ENCODE assay signal across 9 cellular contexts in the genomic region with DNA sequence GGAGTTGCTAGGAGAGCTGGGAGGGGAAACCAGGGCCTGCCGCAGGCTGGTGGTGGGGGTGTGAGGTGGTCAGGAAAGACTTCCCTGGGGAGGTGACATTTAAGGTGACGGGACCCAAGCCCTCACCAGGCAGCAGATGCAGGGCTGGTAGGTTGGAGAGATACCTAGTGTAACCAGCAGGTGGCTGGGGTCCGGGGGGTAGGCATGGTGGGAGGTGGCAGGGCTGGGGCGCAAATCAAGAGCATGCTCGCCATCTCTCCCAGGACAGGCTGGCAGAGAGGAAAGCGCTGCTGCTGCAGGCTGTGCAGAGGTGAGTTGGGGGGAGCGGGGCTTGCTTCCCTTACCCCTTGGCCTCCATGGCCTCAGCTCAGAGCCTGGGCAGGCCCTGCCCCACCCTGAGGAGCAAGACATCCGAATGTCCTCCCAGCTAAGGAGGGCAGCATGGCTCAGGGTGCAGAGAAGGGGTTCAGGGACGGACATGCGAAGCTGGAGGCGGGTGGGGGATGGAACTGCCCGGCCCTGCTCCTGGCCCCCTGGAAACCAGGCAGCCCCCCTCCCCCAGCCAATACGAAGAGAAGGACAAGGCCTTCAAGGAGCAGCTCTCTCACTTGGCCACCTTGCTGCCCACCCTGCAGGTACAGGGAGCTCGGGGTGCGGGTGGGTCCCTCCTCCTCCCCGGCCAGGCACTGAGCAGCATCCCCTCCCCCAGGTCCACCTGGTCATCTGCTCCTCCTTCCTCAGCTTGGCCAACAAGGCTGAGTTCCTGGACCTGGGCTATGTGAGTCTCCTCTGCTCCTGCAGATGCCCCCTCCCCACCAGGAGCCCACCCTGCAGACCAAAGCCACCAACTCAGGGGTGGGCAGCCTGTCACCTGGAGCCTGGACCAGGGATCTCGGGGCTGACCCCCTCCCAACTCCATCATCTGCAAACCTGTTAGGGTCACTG. TPM values are rescaled to one million over a fixed set of nuclear protein-coding genes. Genes with fewer than 3 reads are reported as not detected.
DNase-seq lines count a peak whose midpoint lies in the region; ATAC-seq, FAIRE-seq and TF ChIP-seq lines count a peak whose summit lies in the region.
"Had no signal": no experiment of that assay in that cellular context is flagged by ENCODE, and none has a peak within 500 bp of the region (broad histone marks: within the 10 kb centered on the region; RNA-seq: fewer than 3 reads in every experiment).

No MANE protein-coding gene starts in this region.

- H3K9me3 ChIP-seq in kidney (ENCODE audit: control insufficient read depth in 1 of 2, low read length in 2 of 2): no peaks in the 10 kb centered on the region

- POLR2A ChIA-PET in BJ (lab: Charles Lee): no interaction called here

- H3K27me3 Mint-ChIP-seq in activated T-cell treated with anti-CD3 and anti-CD28 coated beads, Interleukin-2, amount 50 U/mL, for 72 hours (ENCODE audit: low read depth): peaks cover 17% of the 10 kb centered on the region
- peaks cover 9% of the 10 kb centered on the region for H3K27me3 Mint-ChIP-seq in endothelial cell (ENCODE audit: unreplicated experiment)

- peaks cover 0 to 5% of the 10 kb centered on the region in 2 donors for H3K4me1 ChIP-seq in kidney (ENCODE audit: control insufficient read depth in 1 of 2, insufficient read depth in 1 of 2, low read depth in 1 of 2, low read length in 2 of 2)

- H3K9ac ChIP-seq in kidney (ENCODE audit: low read length in 2 of 2): no peak overlapping the region

- H3K4me3 Mint-ChIP-seq in activated T-cell treated with anti-CD3 and anti-CD28 coated beads, Interleukin-2, amount 50 U/mL, for 72 hours: peak overlapping the region in 1 of 2 donors; percentile 69
- no peak overlapping the region for H3K4me3 Mint-ChIP-seq in endothelial cell (ENCODE audit: unreplicated experiment)

- no peaks in the 10 kb centered on the region for H3K36me3 Mint-ChIP-seq in activated T-cell treated with anti-CD3 and anti-CD28 coated beads, Interleukin-2, amount 50 U/mL, for 72 hours (ENCODE audit: insufficient read depth in 2 of 2)
- no peaks in the 10 kb centered on the region for H3K36me3 Mint-ChIP-seq in endothelial cell (ENCODE audit: low read depth, unreplicated experiment)

- DNase-seq in BJ (ENCODE audit: low read depth) (no peak), H7 (peak; percentile 82), kidney (peak; percentile 70), endothelial cell (ENCODE audit: low spot score) (no peak), cortex of kidney (lab: John Stamatoyannopoulos, UW) (no peak), GOT3 (lab: John Stamatoyannopoulos, UW) (no peak)
- DNase-seq in activated T-cell treated with anti-CD3 and anti-CD28 coated beads, Interleukin-2, amount 50 U/mL, for 72 hours: peak; percentile 32 to 50
- DNase-seq in activated effector memory CD4-positive, alpha-beta T cell treated with Interleukin-2 at 50 U/mL for 16 hours: no peak

- no peak for ATAC-seq in activated T-cell treated with anti-CD3 and anti-CD28 coated beads, Interleukin-2, amount 50 U/mL, for 72 hours (replicated peaks in 1 of 2)

- H3K27me3 ChIP-seq in BJ (ENCODE audit: control insufficient read depth, insufficient read depth, low read length) (no peaks in the 10 kb centered on the region), H7 (ENCODE audit: control insufficient read depth, insufficient read depth, low read length) (peaks cover 41% of the 10 kb centered on the region)

- no peak overlapping the region for H3K4me3 ChIP-seq in BJ (ENCODE audit: low read depth, low read length)
- H3K4me3 ChIP-seq in H7 (ENCODE audit: insufficient read depth, low read depth, low read length): peak overlapping the region; percentile 53
- H3K4me3 ChIP-seq in kidney (ENCODE audit: low read length in 2 of 2): no peak overlapping the region

- no peaks in the 10 kb centered on the region for H3K9me3 Mint-ChIP-seq in activated T-cell treated with anti-CD3 and anti-CD28 coated beads, Interleukin-2, amount 50 U/mL, for 72 hours
- H3K9me3 Mint-ChIP-seq in endothelial cell (ENCODE audit: unreplicated experiment): no peaks in the 10 kb centered on the region

- H3K36me3 ChIP-seq in BJ (ENCODE audit: control insufficient read depth, insufficient read depth, low read length) (peaks cover 12% of the 10 kb centered on the region), H7 (replicated peaks; ENCODE audit: control insufficient read depth, insufficient read depth, low read length) (no peaks in the 10 kb centered on the region), kidney (ENCODE audit: control insufficient read depth in 1 of 2, insufficient read depth in 2 of 2, low read length in 2 of 2) (no peaks in the 10 kb centered on the region)

- no peak overlapping the region for H3K27ac ChIP-seq in kidney (ENCODE audit: low read depth in 2 of 2, low read length in 2 of 2)

- TF ChIP-seq CTCF in BJ (IDR thresholded peaks at IDR 0.05; ENCODE audit: insufficient read depth, low read depth, low read length): peak; percentile 29; the same call in 1 of the 2 replicates
- TF ChIP-seq CTCF in kidney (IDR thresholded peaks at IDR 0.05; ENCODE audit: borderline replicate concordance, extremely low read depth, insufficient read depth): no peak
- TF ChIP-seq CTCF in endothelial cell (IDR thresholded peaks at IDR 0.05; ENCODE audit: unreplicated experiment): no peak

- intact Hi-C loops in kidney (cut with DNase I): no loop called here

- no peak for FAIRE-seq in kidney (lab: Jason Lieb, UNC)
- FAIRE-seq: endometrium had no signal

- CTCF ChIA-PET in BJ (lab: Yijun Ruan, JAX): interaction anchor here (1.2 to 1.7 kb wide), 5 partner anchors 20 to 122 kb away, joined by 3 to 5 read pairs (median 3); partner anchors contain the start of gene HES3

- H3K4me1 Mint-ChIP-seq in activated T-cell treated with anti-CD3 and anti-CD28 coated beads, Interleukin-2, amount 50 U/mL, for 72 hours (ENCODE audit: low read depth): peaks cover 5% of the 10 kb centered on the region
- H3K4me1 Mint-ChIP-seq in endothelial cell (ENCODE audit: unreplicated experiment): no peaks in the 10 kb centered on the region

- no peak overlapping the region for H3K27ac Mint-ChIP-seq in activated T-cell treated with anti-CD3 and anti-CD28 coated beads, Interleukin-2, amount 50 U/mL, for 72 hours
- no peak overlapping the region for H3K27ac Mint-ChIP-seq in endothelial cell (ENCODE audit: unreplicated experiment)

RNA-seq across cellular contexts. Expression of gene RNF207, which starts 4.0 kb away (rescaled TPM):
- 12.0 and 17.9 TPM in 2 replicates for polyA plus RNA-seq in BJ (2011; rRNA removed)
- 8.6 and 14.1 TPM in 2 replicates for polyA minus RNA-seq in BJ (2011; rRNA and poly(A)+ RNA removed)
- 6.8 and 25.3 TPM in 2 replicates for total RNA-seq in H7 (2014; rRNA removed; shearing (Covaris generic))
- 10 to 100 TPM in 1 of 2 donors, 1 to 10 TPM in 1; 9.5 to 14.9 TPM for total RNA-seq in activated T-cell treated with anti-CD3 and anti-CD28 coated beads, Interleukin-2, amount 50 U/mL, for 72 hours
- total RNA-seq in kidney: 43.6 TPM
- 7.7 TPM for polyA plus RNA-seq in kidney (ENCODE audit: insufficient read depth, low read depth, low replicate concordance)
- total RNA-seq in endothelial cell (ENCODE audit: unreplicated experiment): not detected

RNA-seq across cellular contexts. Expression of gene RPL22, which starts 10.5 kb away (rescaled TPM):
- 76.9 and 216 TPM in 2 replicates for polyA plus RNA-seq in BJ (2011; rRNA removed)
- polyA minus RNA-seq in BJ (2011; rRNA and poly(A)+ RNA removed): 16.1 and 19.3 TPM in 2 replicates
- total RNA-seq in H7 (2014; rRNA removed; shearing (Covaris generic)): 237 and 308 TPM in 2 replicates
- 100 to 1,000 TPM; 507 to 537 TPM for total RNA-seq in activated T-cell treated with anti-CD3 and anti-CD28 coated beads, Interleukin-2, amount 50 U/mL, for 72 hours
- total RNA-seq in kidney: 377 TPM
- 605 TPM for polyA plus RNA-seq in kidney (ENCODE audit: insufficient read depth, low read depth, low replicate concordance)
- 601 TPM for total RNA-seq in endothelial cell (ENCODE audit: unreplicated experiment)

RNA-seq across cellular contexts. Expression of gene ICMT, which starts 25.8 kb away (rescaled TPM):
- polyA plus RNA-seq in BJ (2011; rRNA removed): 86.2 and 91.5 TPM in 2 replicates
- 43.6 and 59.2 TPM in 2 replicates for polyA minus RNA-seq in BJ (2011; rRNA and poly(A)+ RNA removed)
- 195 and 196 TPM in 2 replicates for total RNA-seq in H7 (2014; rRNA removed; shearing (Covaris generic))
- 10 to 100 TPM; 39.5 to 46.9 TPM for total RNA-seq in activated T-cell treated with anti-CD3 and anti-CD28 coated beads, Interleukin-2, amount 50 U/mL, for 72 hours
- total RNA-seq in kidney: 73.0 TPM
- polyA plus RNA-seq in kidney (ENCODE audit: insufficient read depth, low read depth, low replicate concordance): 43.4 TPM
- 52.2 TPM for total RNA-seq in endothelial cell (ENCODE audit: unreplicated experiment)

RNA-seq across cellular contexts. Expression of gene CHD5, which starts 29.8 kb away (rescaled TPM):
- polyA plus RNA-seq in BJ (2011; rRNA removed) (0.01 and 0.04 TPM in 2 replicates), kidney (ENCODE audit: insufficient read depth, low read depth, low replicate concordance) (0.54 TPM)
- 0.09 TPM in 1 of 2 replicates, not detected in the other for polyA minus RNA-seq in BJ (2011; rRNA and poly(A)+ RNA removed)
- total RNA-seq in H7 (2014; rRNA removed; shearing (Covaris generic)): 0.78 and 0.83 TPM in 2 replicates
- under 1 TPM; 0.16 to 0.31 TPM for total RNA-seq in activated T-cell treated with anti-CD3 and anti-CD28 coated beads, Interleukin-2, amount 50 U/mL, for 72 hours
- total RNA-seq in kidney (0.85 TPM), endothelial cell (ENCODE audit: unreplicated experiment) (0.15 TPM)

RNA-seq across cellular contexts. Expression of gene HES3, which starts 34.0 kb away (rescaled TPM):
- polyA plus RNA-seq in BJ (2011; rRNA removed) (not detected in 2 replicates), kidney (ENCODE audit: insufficient read depth, low read depth, low replicate concordance) (not detected)
- polyA minus RNA-seq in BJ (2011; rRNA and poly(A)+ RNA removed): not detected in 2 replicates
- total RNA-seq in H7 (2014; rRNA removed; shearing (Covaris generic)): 28.2 and 38.8 TPM in 2 replicates
- total RNA-seq in activated T-cell treated with anti-CD3 and anti-CD28 coated beads, Interleukin-2, amount 50 U/mL, for 72 hours: not detected
- total RNA-seq in kidney (not detected), endothelial cell (ENCODE audit: unreplicated experiment) (not detected)

Comparison
In these comparisons a context has a peak if more than half of its experiments do, and no peak if none do; other contexts are left out.
1. DNase-seq: peak in H7 (single experiment), activated T-cell treated with anti-CD3 and anti-CD28 coated beads, Interleukin-2, amount 50 U/mL, for 72 hours (2 of 2) and kidney (single experiment); none in BJ (single experiment), endothelial cell (single experiment), activated effector memory CD4-positive, alpha-beta T cell treated with Interleukin-2 at 50 U/mL for 16 hours (single experiment), cortex of kidney (single experiment) and GOT3 (single experiment).